ENCODE assay signal across 1 cellular context in the genomic region with DNA sequence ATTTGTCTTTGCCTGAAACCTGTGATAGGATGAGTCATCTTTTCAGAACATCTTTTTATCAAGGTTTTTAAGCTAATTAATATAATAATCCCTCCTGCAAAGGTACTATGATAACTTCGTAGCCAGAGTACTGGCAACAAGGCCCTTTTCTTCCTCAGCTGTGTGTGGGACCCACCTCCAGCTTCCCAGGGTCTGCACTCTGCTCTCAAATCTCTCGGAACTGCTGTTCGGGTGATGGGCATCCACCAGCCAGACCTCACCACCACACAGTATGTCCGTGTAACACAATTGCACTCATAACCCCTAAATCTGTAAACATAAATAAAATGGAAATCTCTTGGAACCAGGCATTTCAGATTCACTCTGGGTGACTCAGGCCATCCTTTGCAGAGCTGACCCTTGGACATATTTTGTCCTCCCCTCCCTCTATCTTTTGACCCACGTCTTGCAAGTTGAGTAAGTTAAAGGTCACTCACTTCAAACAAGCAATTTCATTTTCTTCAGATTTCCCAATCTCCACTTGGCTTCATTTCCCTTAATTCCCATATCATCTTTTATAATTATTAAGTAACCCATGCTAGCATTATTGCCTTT.
A peak's percentile ranks its signal among the peaks of the same experiment; 100 is the strongest.
TF ChIP-seq lines count a peak whose summit lies in the region.

No MANE protein-coding gene starts in this region.

TF ChIP-seq in IMR-90, 13 proteins besides CTCF, POLR2A, EP300 and RAD21:
- TF ChIP-seq MAFK (IDR thresholded peaks at IDR 0.05; ENCODE audit: low read depth, low read length) = no peak
- TF ChIP-seq FOS (IDR thresholded peaks at IDR 0.05; ENCODE audit: low read depth, low read length) = peak; percentile 41; the same call in 1 of the 2 replicates
TF ChIP-seq in IMR-90: peak in this region for 1.
